In the genomic region with DNA sequence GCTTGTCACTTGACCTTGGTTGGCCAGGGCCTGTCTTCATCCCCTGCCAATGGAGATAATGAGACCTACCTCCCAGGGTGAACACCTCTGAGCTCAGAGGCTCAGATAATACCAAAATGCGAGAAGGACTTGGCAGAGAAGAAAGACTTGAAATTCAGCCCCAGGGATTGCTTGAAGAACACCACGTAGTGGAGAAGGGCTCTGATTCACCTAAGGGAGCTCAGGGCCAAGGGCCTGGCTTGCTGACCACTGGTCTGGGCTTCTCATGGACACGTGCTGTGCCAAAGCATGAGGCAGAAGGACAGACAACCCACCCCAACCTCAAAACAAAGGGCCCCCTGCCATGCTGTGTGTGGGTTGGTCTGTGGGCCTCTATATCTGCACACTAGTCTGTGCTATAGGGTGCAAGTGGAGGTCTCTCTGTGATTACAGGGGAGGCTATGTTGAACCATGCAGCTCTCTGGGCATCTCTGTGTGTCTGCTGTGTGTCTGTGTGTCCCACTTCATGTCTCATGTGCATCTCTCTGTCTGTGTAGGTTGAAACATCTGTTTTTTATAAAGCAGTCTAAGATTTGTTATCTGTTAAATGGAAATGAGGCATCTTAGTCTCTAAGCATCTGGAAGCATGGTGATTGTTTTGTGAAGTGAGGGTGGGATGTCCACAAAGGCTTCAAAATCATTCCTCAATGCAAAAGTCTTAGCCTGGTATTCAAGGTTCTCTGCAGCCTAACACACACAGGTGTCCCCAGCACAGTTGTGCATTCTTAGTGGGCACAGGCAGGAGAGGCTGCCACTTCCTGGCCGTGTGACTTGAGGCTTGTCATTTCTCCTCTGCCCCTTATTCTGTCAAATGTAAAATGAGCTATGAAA, we compare ENCODE assay signal across 16 cellular contexts.
"Had no signal": no experiment of that assay in that cellular context is flagged by ENCODE, and none has a peak within 500 bp of the region (broad histone marks: within the 10 kb centered on the region; RNA-seq: fewer than 3 reads in every experiment).

No MANE protein-coding gene starts in this region.

- H3K27me3 Mint-ChIP-seq: activated naive CD8-positive, alpha-beta T cell treated with anti-CD3 and anti-CD28 coated beads for 36 hours; activated T-cell treated with anti-CD3 and anti-CD28 coated beads, Interleukin-2, amount 50 U/mL, for 24 hours; central memory CD8-positive, alpha-beta T cell; stimulated activated naive CD8-positive, alpha-beta T cell treated with anti-CD3 and anti-CD28 coated beads, Interleukin-15, amount 100 ng/mL, for 72 hours had no signal

- H3K36me3 ChIP-seq: brain microvascular endothelial cell, heart left ventricle, upper lobe of left lung had no signal

- H3K27me3 ChIP-seq: brain microvascular endothelial cell, heart left ventricle, upper lobe of left lung had no signal

- H3K4me3 ChIP-seq: coronary artery, heart left ventricle, psoas muscle, upper lobe of left lung had no signal

- ATAC-seq: esophagus mucosa; heart left ventricle; psoas muscle; sciatic nerve; stimulated activated naive CD8-positive, alpha-beta T cell treated with anti-CD3 and anti-CD28 coated beads, Interleukin-15, amount 100 ng/mL, for 72 hours had no signal

- DNase-seq: activated B cell treated with CpG ODN at 0.5 μM for 24 hours; activated CD4-positive, alpha-beta T cell treated with anti-CD3 and anti-CD28 coated beads for 48 hours; activated effector memory CD4-positive, alpha-beta T cell treated with Interleukin-2 at 50 U/mL for 16 hours; activated naive CD8-positive, alpha-beta T cell treated with anti-CD3 and anti-CD28 coated beads for 36 hours; activated T-cell treated with anti-CD3 and anti-CD28 coated beads, Interleukin-2, amount 50 U/mL, for 24 hours; anterior cingulate cortex; brain microvascular endothelial cell; heart left ventricle; immature natural killer cell; psoas muscle; stimulated activated naive CD8-positive, alpha-beta T cell treated with anti-CD3 and anti-CD28 coated beads, Interleukin-15, amount 100 ng/mL, for 72 hours; upper lobe of left lung had no signal

- H3K27ac Mint-ChIP-seq: activated B cell treated with CpG ODN at 0.5 μM for 24 hours; activated naive CD8-positive, alpha-beta T cell treated with anti-CD3 and anti-CD28 coated beads for 36 hours; activated T-cell treated with anti-CD3 and anti-CD28 coated beads, Interleukin-2, amount 50 U/mL, for 24 hours; immature natural killer cell; stimulated activated naive CD8-positive, alpha-beta T cell treated with anti-CD3 and anti-CD28 coated beads, Interleukin-15, amount 100 ng/mL, for 72 hours had no signal

- H3K27ac ChIP-seq: brain microvascular endothelial cell, coronary artery, heart left ventricle, psoas muscle, upper lobe of left lung had no signal

- H3K9me3 ChIP-seq: heart left ventricle, psoas muscle, upper lobe of left lung had no signal

- H3K4me1 Mint-ChIP-seq: activated B cell treated with CpG ODN at 0.5 μM for 24 hours, immature natural killer cell had no signal

- H3K4me3 Mint-ChIP-seq: activated B cell treated with CpG ODN at 0.5 μM for 24 hours; activated naive CD8-positive, alpha-beta T cell treated with anti-CD3 and anti-CD28 coated beads for 36 hours; activated T-cell treated with anti-CD3 and anti-CD28 coated beads, Interleukin-2, amount 50 U/mL, for 24 hours; central memory CD8-positive, alpha-beta T cell; immature natural killer cell; stimulated activated naive CD8-positive, alpha-beta T cell treated with anti-CD3 and anti-CD28 coated beads, Interleukin-15, amount 100 ng/mL, for 72 hours had no signal

- H3K9me3 Mint-ChIP-seq: activated B cell treated with CpG ODN at 0.5 μM for 24 hours; activated naive CD8-positive, alpha-beta T cell treated with anti-CD3 and anti-CD28 coated beads for 36 hours; central memory CD8-positive, alpha-beta T cell; immature natural killer cell had no signal

- H3K36me3 Mint-ChIP-seq: activated naive CD8-positive, alpha-beta T cell treated with anti-CD3 and anti-CD28 coated beads for 36 hours; immature natural killer cell had no signal
